Comparison of ENCODE assay signal across 1 cellular context in the genomic region with DNA sequence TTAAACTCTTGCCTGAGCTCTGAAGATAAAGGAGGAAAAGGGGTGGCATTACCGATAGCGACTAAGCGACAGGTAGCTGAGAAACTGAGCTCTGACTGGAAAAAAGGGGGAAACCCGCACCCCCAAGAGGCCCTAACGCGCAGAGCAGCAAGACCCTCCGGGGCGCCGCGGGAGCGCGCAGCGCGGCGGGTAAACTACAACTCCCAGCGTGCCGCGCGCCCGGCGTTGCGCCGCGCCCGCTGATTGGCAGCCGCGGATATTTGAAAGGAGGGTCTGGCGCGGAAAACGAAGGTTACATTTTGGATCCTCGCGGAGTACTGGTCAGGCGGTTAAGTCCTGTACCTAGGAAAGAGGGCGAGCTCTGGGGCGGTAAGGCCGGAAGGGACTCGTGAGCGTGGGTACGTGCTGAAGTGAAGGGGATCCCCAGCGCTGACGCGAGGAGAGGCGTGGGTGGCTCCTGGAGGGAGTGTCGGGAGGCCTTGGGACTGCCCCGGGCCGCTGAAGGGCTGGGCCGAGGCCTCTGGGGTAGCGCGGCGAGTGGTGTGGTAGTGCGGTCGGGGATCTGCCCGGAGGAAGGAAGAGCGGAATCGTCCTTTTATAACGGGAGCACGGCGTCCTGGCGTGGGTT.
TF ChIP-seq lines count a peak whose summit lies in the region.

A gene (plus strand): TSS at position 291 of the 628 bp plus-strand sequence. CDS start 468 bp downstream, outside the sequence.

TF ChIP-seq in K562, 482 proteins besides CTCF, POLR2A, EP300 and RAD21 (continued from another document and continues in another):
- TF ChIP-seq, protein P1, sequence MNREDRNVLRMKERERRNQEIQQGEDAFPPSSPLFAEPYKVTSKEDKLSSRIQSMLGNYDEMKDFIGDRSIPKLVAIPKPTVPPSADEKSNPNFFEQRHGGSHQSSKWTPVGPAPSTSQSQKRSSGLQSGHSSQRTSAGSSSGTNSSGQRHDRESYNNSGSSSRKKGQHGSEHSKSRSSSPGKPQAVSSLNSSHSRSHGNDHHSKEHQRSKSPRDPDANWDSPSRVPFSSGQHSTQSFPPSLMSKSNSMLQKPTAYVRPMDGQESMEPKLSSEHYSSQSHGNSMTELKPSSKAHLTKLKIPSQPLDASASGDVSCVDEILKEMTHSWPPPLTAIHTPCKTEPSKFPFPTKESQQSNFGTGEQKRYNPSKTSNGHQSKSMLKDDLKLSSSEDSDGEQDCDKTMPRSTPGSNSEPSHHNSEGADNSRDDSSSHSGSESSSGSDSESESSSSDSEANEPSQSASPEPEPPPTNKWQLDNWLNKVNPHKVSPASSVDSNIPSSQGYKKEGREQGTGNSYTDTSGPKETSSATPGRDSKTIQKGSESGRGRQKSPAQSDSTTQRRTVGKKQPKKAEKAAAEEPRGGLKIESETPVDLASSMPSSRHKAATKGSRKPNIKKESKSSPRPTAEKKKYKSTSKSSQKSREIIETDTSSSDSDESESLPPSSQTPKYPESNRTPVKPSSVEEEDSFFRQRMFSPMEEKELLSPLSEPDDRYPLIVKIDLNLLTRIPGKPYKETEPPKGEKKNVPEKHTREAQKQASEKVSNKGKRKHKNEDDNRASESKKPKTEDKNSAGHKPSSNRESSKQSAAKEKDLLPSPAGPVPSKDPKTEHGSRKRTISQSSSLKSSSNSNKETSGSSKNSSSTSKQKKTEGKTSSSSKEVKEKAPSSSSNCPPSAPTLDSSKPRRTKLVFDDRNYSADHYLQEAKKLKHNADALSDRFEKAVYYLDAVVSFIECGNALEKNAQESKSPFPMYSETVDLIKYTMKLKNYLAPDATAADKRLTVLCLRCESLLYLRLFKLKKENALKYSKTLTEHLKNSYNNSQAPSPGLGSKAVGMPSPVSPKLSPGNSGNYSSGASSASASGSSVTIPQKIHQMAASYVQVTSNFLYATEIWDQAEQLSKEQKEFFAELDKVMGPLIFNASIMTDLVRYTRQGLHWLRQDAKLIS (CRISPR knock-in tag; IDR thresholded peaks at IDR 0.05): no peak
- no peak for TF ChIP-seq ZNF583 (CRISPR knock-in tag; IDR thresholded peaks at IDR 0.05)
- TF ChIP-seq, protein P2, sequence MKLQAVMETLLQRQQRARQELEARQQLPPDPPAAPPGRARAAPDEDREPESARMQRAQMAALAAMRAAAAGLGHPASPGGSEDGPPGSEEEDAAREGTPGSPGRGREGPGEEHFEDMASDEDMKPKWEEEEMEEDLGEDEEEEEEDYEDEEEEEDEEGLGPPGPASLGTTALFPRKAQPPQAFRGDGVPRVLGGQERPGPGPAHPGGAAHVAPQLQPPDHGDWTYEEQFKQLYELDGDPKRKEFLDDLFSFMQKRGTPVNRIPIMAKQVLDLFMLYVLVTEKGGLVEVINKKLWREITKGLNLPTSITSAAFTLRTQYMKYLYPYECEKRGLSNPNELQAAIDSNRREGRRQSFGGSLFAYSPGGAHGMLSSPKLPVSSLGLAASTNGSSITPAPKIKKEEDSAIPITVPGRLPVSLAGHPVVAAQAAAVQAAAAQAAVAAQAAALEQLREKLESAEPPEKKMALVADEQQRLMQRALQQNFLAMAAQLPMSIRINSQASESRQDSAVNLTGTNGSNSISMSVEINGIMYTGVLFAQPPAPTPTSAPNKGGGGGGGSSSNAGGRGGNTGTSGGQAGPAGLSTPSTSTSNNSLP (IDR thresholded peaks at IDR 0.05; ENCODE audit: borderline replicate concordance, low read depth, low read length): no peak
- TF ChIP-seq RUNX1 (IDR thresholded peaks at IDR 0.05; ENCODE audit: low read depth): no peak
- no peak for TF ChIP-seq THRAP3 (IDR thresholded peaks at IDR 0.05; ENCODE audit: borderline replicate concordance)
- TF ChIP-seq SAFB2 (IDR thresholded peaks at IDR 0.05; ENCODE audit: borderline replicate concordance, low read depth, low read length, severe bottlenecking): no peak
- no peak for TF ChIP-seq POLR2AphosphoS5 (IDR thresholded peaks at IDR 0.05; ENCODE audit: control insufficient read depth, insufficient read depth, low read depth, low read length)
- TF ChIP-seq ZNF586 (CRISPR knock-in tag; conservative IDR thresholded peaks at IDR 0.05): no peak
- TF ChIP-seq, protein P3, sequence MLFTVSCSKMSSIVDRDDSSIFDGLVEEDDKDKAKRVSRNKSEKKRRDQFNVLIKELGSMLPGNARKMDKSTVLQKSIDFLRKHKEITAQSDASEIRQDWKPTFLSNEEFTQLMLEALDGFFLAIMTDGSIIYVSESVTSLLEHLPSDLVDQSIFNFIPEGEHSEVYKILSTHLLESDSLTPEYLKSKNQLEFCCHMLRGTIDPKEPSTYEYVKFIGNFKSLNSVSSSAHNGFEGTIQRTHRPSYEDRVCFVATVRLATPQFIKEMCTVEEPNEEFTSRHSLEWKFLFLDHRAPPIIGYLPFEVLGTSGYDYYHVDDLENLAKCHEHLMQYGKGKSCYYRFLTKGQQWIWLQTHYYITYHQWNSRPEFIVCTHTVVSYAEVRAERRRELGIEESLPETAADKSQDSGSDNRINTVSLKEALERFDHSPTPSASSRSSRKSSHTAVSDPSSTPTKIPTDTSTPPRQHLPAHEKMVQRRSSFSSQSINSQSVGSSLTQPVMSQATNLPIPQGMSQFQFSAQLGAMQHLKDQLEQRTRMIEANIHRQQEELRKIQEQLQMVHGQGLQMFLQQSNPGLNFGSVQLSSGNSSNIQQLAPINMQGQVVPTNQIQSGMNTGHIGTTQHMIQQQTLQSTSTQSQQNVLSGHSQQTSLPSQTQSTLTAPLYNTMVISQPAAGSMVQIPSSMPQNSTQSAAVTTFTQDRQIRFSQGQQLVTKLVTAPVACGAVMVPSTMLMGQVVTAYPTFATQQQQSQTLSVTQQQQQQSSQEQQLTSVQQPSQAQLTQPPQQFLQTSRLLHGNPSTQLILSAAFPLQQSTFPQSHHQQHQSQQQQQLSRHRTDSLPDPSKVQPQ (CRISPR knock-in tag; IDR thresholded peaks at IDR 0.05; ENCODE audit: borderline replicate concordance): no peak
- TF ChIP-seq, protein P4, sequence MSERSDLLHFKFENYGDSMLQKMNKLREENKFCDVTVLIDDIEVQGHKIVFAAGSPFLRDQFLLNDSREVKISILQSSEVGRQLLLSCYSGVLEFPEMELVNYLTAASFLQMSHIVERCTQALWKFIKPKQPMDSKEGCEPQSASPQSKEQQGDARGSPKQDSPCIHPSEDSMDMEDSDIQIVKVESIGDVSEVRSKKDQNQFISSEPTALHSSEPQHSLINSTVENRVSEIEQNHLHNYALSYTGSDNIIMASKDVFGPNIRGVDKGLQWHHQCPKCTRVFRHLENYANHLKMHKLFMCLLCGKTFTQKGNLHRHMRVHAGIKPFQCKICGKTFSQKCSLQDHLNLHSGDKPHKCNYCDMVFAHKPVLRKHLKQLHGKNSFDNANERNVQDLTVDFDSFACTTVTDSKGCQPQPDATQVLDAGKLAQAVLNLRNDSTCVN (CRISPR knock-in tag; IDR thresholded peaks at IDR 0.05): no peak
- TF ChIP-seq BRCA1 (IDR thresholded peaks at IDR 0.05): no peak
- no peak for TF ChIP-seq BRCA1 (CRISPR knock-in tag; IDR thresholded peaks at IDR 0.05)
- TF ChIP-seq SP1 (CRISPR knock-in tag; IDR thresholded peaks at IDR 0.05): peak; percentile 83
- TF ChIP-seq, protein P5, sequence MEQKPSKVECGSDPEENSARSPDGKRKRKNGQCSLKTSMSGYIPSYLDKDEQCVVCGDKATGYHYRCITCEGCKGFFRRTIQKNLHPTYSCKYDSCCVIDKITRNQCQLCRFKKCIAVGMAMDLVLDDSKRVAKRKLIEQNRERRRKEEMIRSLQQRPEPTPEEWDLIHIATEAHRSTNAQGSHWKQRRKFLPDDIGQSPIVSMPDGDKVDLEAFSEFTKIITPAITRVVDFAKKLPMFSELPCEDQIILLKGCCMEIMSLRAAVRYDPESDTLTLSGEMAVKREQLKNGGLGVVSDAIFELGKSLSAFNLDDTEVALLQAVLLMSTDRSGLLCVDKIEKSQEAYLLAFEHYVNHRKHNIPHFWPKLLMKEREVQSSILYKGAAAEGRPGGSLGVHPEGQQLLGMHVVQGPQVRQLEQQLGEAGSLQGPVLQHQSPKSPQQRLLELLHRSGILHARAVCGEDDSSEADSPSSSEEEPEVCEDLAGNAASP (IDR thresholded peaks at IDR 0.05): no peak
- no peak for TF ChIP-seq YY1 (IDR thresholded peaks at IDR 0.05; ENCODE audit: borderline replicate concordance in 1 of 3, control insufficient read depth in 1 of 3, extremely low read depth in 1 of 3, insufficient read depth in 3 of 3, insufficient read length in 1 of 3, insufficient replicate concordance in 2 of 3, low read depth in 1 of 3, low read length in 2 of 3)
- TF ChIP-seq NCOA4 (IDR thresholded peaks at IDR 0.05; ENCODE audit: partially characterized antibody): no peak
- no peak for TF ChIP-seq XRCC5 (IDR thresholded peaks at IDR 0.05; ENCODE audit: low read depth, low read length)
- TF ChIP-seq JUNB (CRISPR knock-in tag; conservative IDR thresholded peaks at IDR 0.05): no peak
- no peak for TF ChIP-seq RBM17 (IDR thresholded peaks at IDR 0.05; ENCODE audit: borderline replicate concordance, low read depth, low read length)
- peak; percentile 63; the same call in 1 of the 2 replicates for TF ChIP-seq PHF21A (IDR thresholded peaks at IDR 0.05; ENCODE audit: borderline replicate concordance, low read depth)
- TF ChIP-seq, protein P6, sequence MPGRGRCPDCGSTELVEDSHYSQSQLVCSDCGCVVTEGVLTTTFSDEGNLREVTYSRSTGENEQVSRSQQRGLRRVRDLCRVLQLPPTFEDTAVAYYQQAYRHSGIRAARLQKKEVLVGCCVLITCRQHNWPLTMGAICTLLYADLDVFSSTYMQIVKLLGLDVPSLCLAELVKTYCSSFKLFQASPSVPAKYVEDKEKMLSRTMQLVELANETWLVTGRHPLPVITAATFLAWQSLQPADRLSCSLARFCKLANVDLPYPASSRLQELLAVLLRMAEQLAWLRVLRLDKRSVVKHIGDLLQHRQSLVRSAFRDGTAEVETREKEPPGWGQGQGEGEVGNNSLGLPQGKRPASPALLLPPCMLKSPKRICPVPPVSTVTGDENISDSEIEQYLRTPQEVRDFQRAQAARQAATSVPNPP (IDR thresholded peaks at IDR 0.05; ENCODE audit: borderline replicate concordance, insufficient read depth, insufficient read length): no peak
- TF ChIP-seq PHF8 (IDR thresholded peaks at IDR 0.05; ENCODE audit: borderline replicate concordance, low read length): peak; percentile 67; the same call in 1 of the 2 replicates
- no peak for TF ChIP-seq FIP1L1 (IDR thresholded peaks at IDR 0.05; ENCODE audit: low read depth, low read length, poor library complexity, severe bottlenecking)
- TF ChIP-seq GTF2F1 (IDR thresholded peaks at IDR 0.05; ENCODE audit: low read depth, low read length): 0 out of 2 replicates have a peak, but pooled peaks have one; percentile 42
- TF ChIP-seq BRD4 (IDR thresholded peaks at IDR 0.05): no peak
- peak; percentile 25; the same call in 1 of the 2 replicates for TF ChIP-seq NFIC (IDR thresholded peaks at IDR 0.05)
- TF ChIP-seq, protein P7, sequence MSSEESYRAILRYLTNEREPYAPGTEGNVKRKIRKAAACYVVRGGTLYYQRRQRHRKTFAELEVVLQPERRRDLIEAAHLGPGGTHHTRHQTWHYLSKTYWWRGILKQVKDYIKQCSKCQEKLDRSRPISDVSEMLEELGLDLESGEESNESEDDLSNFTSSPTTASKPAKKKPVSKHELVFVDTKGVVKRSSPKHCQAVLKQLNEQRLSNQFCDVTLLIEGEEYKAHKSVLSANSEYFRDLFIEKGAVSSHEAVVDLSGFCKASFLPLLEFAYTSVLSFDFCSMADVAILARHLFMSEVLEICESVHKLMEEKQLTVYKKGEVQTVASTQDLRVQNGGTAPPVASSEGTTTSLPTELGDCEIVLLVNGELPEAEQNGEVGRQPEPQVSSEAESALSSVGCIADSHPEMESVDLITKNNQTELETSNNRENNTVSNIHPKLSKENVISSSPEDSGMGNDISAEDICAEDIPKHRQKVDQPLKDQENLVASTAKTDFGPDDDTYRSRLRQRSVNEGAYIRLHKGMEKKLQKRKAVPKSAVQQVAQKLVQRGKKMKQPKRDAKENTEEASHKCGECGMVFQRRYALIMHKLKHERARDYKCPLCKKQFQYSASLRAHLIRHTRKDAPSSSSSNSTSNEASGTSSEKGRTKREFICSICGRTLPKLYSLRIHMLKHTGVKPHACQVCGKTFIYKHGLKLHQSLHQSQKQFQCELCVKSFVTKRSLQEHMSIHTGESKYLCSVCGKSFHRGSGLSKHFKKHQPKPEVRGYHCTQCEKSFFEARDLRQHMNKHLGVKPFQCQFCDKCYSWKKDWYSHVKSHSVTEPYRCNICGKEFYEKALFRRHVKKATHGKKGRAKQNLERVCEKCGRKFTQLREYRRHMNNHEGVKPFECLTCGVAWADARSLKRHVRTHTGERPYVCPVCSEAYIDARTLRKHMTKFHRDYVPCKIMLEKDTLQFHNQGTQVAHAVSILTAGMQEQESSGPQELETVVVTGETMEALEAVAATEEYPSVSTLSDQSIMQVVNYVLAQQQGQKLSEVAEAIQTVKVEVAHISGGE (CRISPR knock-in tag; IDR thresholded peaks at IDR 0.05): no peak; a peak in 1 of 6 replicates
- TF ChIP-seq, protein P8, sequence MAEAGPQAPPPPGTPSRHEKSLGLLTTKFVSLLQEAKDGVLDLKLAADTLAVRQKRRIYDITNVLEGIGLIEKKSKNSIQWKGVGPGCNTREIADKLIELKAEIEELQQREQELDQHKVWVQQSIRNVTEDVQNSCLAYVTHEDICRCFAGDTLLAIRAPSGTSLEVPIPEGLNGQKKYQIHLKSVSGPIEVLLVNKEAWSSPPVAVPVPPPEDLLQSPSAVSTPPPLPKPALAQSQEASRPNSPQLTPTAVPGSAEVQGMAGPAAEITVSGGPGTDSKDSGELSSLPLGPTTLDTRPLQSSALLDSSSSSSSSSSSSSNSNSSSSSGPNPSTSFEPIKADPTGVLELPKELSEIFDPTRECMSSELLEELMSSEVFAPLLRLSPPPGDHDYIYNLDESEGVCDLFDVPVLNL (CRISPR knock-in tag; IDR thresholded peaks at IDR 0.05; ENCODE audit: low read depth): peak; percentile 95
- 0 out of 2 replicates have a peak, but pooled peaks have one; percentile 25 for TF ChIP-seq ELF4 (CRISPR knock-in tag; IDR thresholded peaks at IDR 0.05)
- no peak for TF ChIP-seq ZZZ3 (IDR thresholded peaks at IDR 0.05)
- TF ChIP-seq, protein P9, sequence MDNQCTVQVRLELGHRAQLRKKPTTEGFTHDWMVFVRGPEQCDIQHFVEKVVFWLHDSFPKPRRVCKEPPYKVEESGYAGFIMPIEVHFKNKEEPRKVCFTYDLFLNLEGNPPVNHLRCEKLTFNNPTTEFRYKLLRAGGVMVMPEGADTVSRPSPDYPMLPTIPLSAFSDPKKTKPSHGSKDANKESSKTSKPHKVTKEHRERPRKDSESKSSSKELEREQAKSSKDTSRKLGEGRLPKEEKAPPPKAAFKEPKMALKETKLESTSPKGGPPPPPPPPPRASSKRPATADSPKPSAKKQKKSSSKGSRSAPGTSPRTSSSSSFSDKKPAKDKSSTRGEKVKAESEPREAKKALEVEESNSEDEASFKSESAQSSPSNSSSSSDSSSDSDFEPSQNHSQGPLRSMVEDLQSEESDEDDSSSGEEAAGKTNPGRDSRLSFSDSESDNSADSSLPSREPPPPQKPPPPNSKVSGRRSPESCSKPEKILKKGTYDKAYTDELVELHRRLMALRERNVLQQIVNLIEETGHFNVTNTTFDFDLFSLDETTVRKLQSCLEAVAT (IDR thresholded peaks at IDR 0.05): peak in 1 of 2 experiments; percentile 55; a peak in 2 of 4 replicates
- no peak for TF ChIP-seq NCOA6 (IDR thresholded peaks at IDR 0.05)
- no peak for TF ChIP-seq ZNF75A (CRISPR knock-in tag; IDR thresholded peaks at IDR 0.05)
